In the genomic region with DNA sequence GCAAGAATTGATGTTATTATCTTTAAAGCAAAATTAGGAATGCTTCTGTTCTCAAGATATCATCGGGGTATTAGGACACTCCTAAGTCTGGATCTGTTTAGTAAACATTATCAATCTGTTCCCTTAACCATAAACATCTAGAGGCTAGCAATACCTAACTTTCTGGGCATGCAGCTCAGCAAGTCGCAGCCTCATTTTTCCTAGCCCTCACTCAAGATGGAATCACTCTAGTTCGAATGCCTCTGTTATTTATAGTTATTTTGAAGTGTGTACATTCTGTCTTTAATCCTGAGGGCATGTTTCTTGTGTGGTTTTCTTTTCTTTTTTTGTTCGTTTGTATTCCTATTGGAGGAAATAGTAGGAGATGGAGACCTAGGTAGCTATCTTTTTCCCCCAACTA, we compare ENCODE assay signal across 23 cellular contexts.
DNase-seq lines count a peak whose midpoint lies in the region; ATAC-seq, FAIRE-seq and TF ChIP-seq lines count a peak whose summit lies in the region.
"Had no signal": no experiment of that assay in that cellular context is flagged by ENCODE, and none has a peak within 500 bp of the region (broad histone marks: within the 10 kb centered on the region; RNA-seq: fewer than 3 reads in every experiment).

No MANE protein-coding gene starts in this region.

- H3K36me3 ChIP-seq in GM23248 (ENCODE audit: low read depth) (no peaks in the 10 kb centered on the region), gastroesophageal sphincter (no peaks in the 10 kb centered on the region), sigmoid colon (no peaks in the 10 kb centered on the region)
- H3K36me3 ChIP-seq: HAP-1, SJCRH30 had no signal

- no peak overlapping the region for H4K5ac ChIP-seq in H9 (ENCODE audit: insufficient read length, low read depth, low read length)

- in situ Hi-C loops in GM23248 (cut with MboI) = no loop called here

- H3K27me3 ChIP-seq in GM23248 (replicated peaks; ENCODE audit: insufficient read depth) (no peaks in the 10 kb centered on the region), H9 (ENCODE audit: insufficient read depth, low read length) (no peaks in the 10 kb centered on the region), gastroesophageal sphincter (no peaks in the 10 kb centered on the region), sigmoid colon (no peaks in the 10 kb centered on the region)
- H3K27me3 ChIP-seq: BLaER1 treated with 17β-estradiol and CSF1 and Interleukin-3, amounts not matched to agents 10 nM and 100 nM; SJCRH30 had no signal

- intact Hi-C loops in sigmoid colon (cut with DNase I) = loop anchor here (1.0 to 5.0 kb wide), 2 partner anchors 67 to 86 kb away; a partner anchor contains a TSS

- H3K27me3 Mint-ChIP-seq in H9 (ENCODE audit: low read depth) (no peaks in the 10 kb centered on the region), T-cell (no peaks in the 10 kb centered on the region)
- H3K27me3 Mint-ChIP-seq: CD4-positive, alpha-beta memory T cell had no signal

- H3K18ac ChIP-seq in H9 (ENCODE audit: insufficient read length, low read depth, low read length) = no peak overlapping the region

- H3K27ac Mint-ChIP-seq in H9 = no peak overlapping the region
- no peak overlapping the region for H3K27ac Mint-ChIP-seq in T-cell
- H3K27ac Mint-ChIP-seq: CD4-positive, alpha-beta memory T cell had no signal

- no peaks in the 10 kb centered on the region for H3K23me2 ChIP-seq in H9 (ENCODE audit: insufficient read length, low read depth, low read length, poor library complexity, severe bottlenecking)

- no peak overlapping the region for H2BK12ac ChIP-seq in H9 (ENCODE audit: insufficient read length, low read depth, low read length)

- no peak overlapping the region for H3K23ac ChIP-seq in H9 (ENCODE audit: insufficient read length, low read depth, low read length)

- H2BK15ac ChIP-seq in H9 (ENCODE audit: low read depth, low read length) = no peak overlapping the region

- H3K9me3 ChIP-seq in GM23248 (ENCODE audit: low read depth) = no peaks in the 10 kb centered on the region
- H3K9me3 ChIP-seq in H9 (ENCODE audit: control insufficient read depth, low read depth, low read length) = no peaks in the 10 kb centered on the region
- H3K9me3 ChIP-seq in gastroesophageal sphincter = no peaks in the 10 kb centered on the region
- no peaks in the 10 kb centered on the region for H3K9me3 ChIP-seq in sigmoid colon
- H3K9me3 ChIP-seq: HAP-1, SJCRH30 had no signal

- H3K4me2 ChIP-seq in GM23248 (ENCODE audit: unreplicated experiment) (no peak overlapping the region), H9 (ENCODE audit: insufficient read depth, insufficient read length, low read length) (no peak overlapping the region)
- H3K4me2 ChIP-seq: A549; BLaER1 treated with 17β-estradiol and CSF1 and Interleukin-3, amounts not matched to agents 10 nM and 100 nM had no signal

- H3K27ac ChIP-seq in GM23248 = no peak overlapping the region
- H3K27ac ChIP-seq in H9 (ENCODE audit: insufficient read length, low read depth, low read length) = no peak overlapping the region
- peak overlapping the region in 3 of 4 donors; percentile 18 to 53 (median 22) for H3K27ac ChIP-seq in gastroesophageal sphincter
- H3K27ac ChIP-seq in sigmoid colon = peak overlapping the region in 3 of 4 donors; percentile 5 to 49 (median 48)
- H3K27ac ChIP-seq: A549; BLaER1 treated with 17β-estradiol and CSF1 and Interleukin-3, amounts not matched to agents 10 nM and 100 nM; SJCRH30 had no signal

- DNase-seq in GM23248 = no peak
- DNase-seq in H9 = no peak
- no peak for DNase-seq in sigmoid colon
- DNase-seq in Kasumi-1 (lab: John Stamatoyannopoulos, UW) = no peak
- DNase-seq in GM12892 (ENCODE audit: insufficient read length) = no peak
- DNase-seq in T-cell = no peak
- DNase-seq: AML-193; CD4-positive, alpha-beta memory T cell; COR-L47; DMS53; KG1; MM.1S; NCI-H2029; NCI-H446; NCI-H524 treated with DMSO at 0.1 percent for 48 hours; NCI-H774; PC-3; SJCRH30 had no signal

- H4K91ac ChIP-seq in H9 (ENCODE audit: insufficient read length, low read depth, low read length) = no peak overlapping the region

- H3K36me3 Mint-ChIP-seq in H9 (ENCODE audit: insufficient read depth in 1 of 3, low read depth in 3 of 3) (peaks cover 4 to 9% (median 6%) of the 10 kb centered on the region in 3 experiments; a peak in 4 of 7 replicates), T-cell (peaks cover 19% of the 10 kb centered on the region)

- no peak for TF ChIP-seq POLR2A in gastroesophageal sphincter (IDR thresholded peaks at IDR 0.05)
- TF ChIP-seq POLR2A in sigmoid colon (IDR thresholded peaks at IDR 0.05) = no peak
- no peak for TF ChIP-seq POLR2A in GM12892 (IDR thresholded peaks at IDR 0.05; ENCODE audit: low read depth, low read length)

- peak overlapping the region; percentile 34; the same call in 1 of the 2 replicates for H2AFZ ChIP-seq in GM23248
- H2AFZ ChIP-seq in H9 (ENCODE audit: low read length) = no peak overlapping the region

- TF ChIP-seq EP300 in gastroesophageal sphincter (IDR thresholded peaks at IDR 0.05) (no peak), sigmoid colon (IDR thresholded peaks at IDR 0.05) (no peak)

- no peaks in the 10 kb centered on the region for H3K79me1 ChIP-seq in H9 (ENCODE audit: insufficient read depth, low read depth, low read length, poor library complexity, severe bottlenecking)

- peak overlapping the region; percentile 6 for H2BK20ac ChIP-seq in H9 (ENCODE audit: low read depth, low read length, poor library complexity, severe bottlenecking)

- H3K14ac ChIP-seq in H9 (ENCODE audit: insufficient read depth, low read length) = no peak overlapping the region

- no peak for ATAC-seq in gastroesophageal sphincter
- no peak for ATAC-seq in T-cell (replicated peaks in 1 of 4)
- ATAC-seq: A549, PC-3, SK-N-SH treated with all-trans-retinoic acid at 6 μM for 48 hours had no signal

- H4K8ac ChIP-seq in H9 (replicated peaks; ENCODE audit: insufficient read length, low read depth, low read length) = no peak overlapping the region

- H3K4me3 Mint-ChIP-seq in H9 (no peak overlapping the region), T-cell (no peak overlapping the region)
- H3K4me3 Mint-ChIP-seq: CD4-positive, alpha-beta memory T cell had no signal

- no peaks in the 10 kb centered on the region for H3K9me2 ChIP-seq in GM23248 (ENCODE audit: insufficient read depth)

- H3F3A ChIP-seq in GM23248 (ENCODE audit: insufficient read depth) = no peaks in the 10 kb centered on the region

- H3K4me1 ChIP-seq in GM23248 (ENCODE audit: insufficient read depth) = peaks cover 5% of the 10 kb centered on the region; the same call in 1 of the 2 replicates
- no peaks in the 10 kb centered on the region for H3K4me1 ChIP-seq in H9 (ENCODE audit: insufficient read depth, low read length)
- H3K4me1 ChIP-seq in gastroesophageal sphincter = peaks cover 0 to 54% (median 4%) of the 10 kb centered on the region in 3 donors
- H3K4me1 ChIP-seq in sigmoid colon = peaks cover 0 to 55% (median 34%) of the 10 kb centered on the region in 4 donors
- H3K4me1 ChIP-seq: BLaER1 treated with 17β-estradiol and CSF1 and Interleukin-3, amounts not matched to agents 10 nM and 100 nM; SJCRH30 had no signal

- H3K4me3 ChIP-seq in GM23248 (no peak overlapping the region), gastroesophageal sphincter (no peak overlapping the region), sigmoid colon (peak overlapping the region in 1 of 4 donors; percentile 6)
- H3K4me3 ChIP-seq: A549; BLaER1 treated with 17β-estradiol and CSF1 and Interleukin-3, amounts not matched to agents 10 nM and 100 nM; HAP-1; SJCRH30 had no signal

- H2BK120ac ChIP-seq in H9 (ENCODE audit: low read depth, low read length, poor library complexity, severe bottlenecking) = no peak overlapping the region

- CTCF ChIA-PET in T-cell (lab: Charles Lee) = no interaction called here

- no peak for FAIRE-seq in GM12892 (lab: Jason Lieb, UNC)
- FAIRE-seq: A549 had no signal

- no peak overlapping the region for H2BK5ac ChIP-seq in H9 (ENCODE audit: insufficient read length, low read length)

- no peak overlapping the region for H3T11ph ChIP-seq in H9 (ENCODE audit: low read length)

- H3K9me3 Mint-ChIP-seq in H9 (peaks cover 0 to 8% of the 10 kb centered on the region in 2 experiments; a peak in 2 of 5 replicates), T-cell (no peaks in the 10 kb centered on the region)

- H3K9ac ChIP-seq in GM23248 = no peak overlapping the region
- no peak overlapping the region for H3K9ac ChIP-seq in H9 (ENCODE audit: extremely low read depth, insufficient read length, low read length)
- H3K9ac ChIP-seq: BLaER1 treated with 17β-estradiol and CSF1 and Interleukin-3, amounts not matched to agents 10 nM and 100 nM had no signal

- no peak overlapping the region for H3K4ac ChIP-seq in H9 (ENCODE audit: low read depth, low read length)

- H3K56ac ChIP-seq in H9 (ENCODE audit: insufficient read length, low read depth, low read length) = no peak overlapping the region

- POLR2A ChIA-PET in T-cell (lab: Charles Lee) = no interaction called here

- H4K20me1 ChIP-seq in GM23248 (ENCODE audit: insufficient read depth) (no peaks in the 10 kb centered on the region), H9 (ENCODE audit: control insufficient read depth, insufficient read depth, insufficient read length) (no peaks in the 10 kb centered on the region)

- no peak for TF ChIP-seq CTCF in H9 (conservative IDR thresholded peaks at IDR 0.05)
- no peak for TF ChIP-seq CTCF in gastroesophageal sphincter (IDR thresholded peaks at IDR 0.05)
- no peak for TF ChIP-seq CTCF in sigmoid colon (IDR thresholded peaks at IDR 0.05)

- H2AK5ac ChIP-seq in H9 (ENCODE audit: insufficient read length, low read length) = no peak overlapping the region

- H3K79me2 ChIP-seq in GM23248 (ENCODE audit: insufficient read depth) (peaks cover 81% of the 10 kb centered on the region), H9 (ENCODE audit: insufficient read depth, low read length) (no peaks in the 10 kb centered on the region)

- 49 to 60% methylated on average over 4 of the region's 4 CpGs for WGBS in GM23248 (ENCODE audit: low coverage in 1 of 2, low lambda C conversion rate in 2 of 2, missing lambda C conversion rate in 2 of 2), 2 experiments
- no CpG with 5 or more reads among the region's 4 CpGs for WGBS in H9 (ENCODE audit: extremely low coverage, insufficient read length, low lambda C conversion rate)
- WGBS in gastroesophageal sphincter (ENCODE audit: low coverage in 1 of 2), 2 donors = 24 to 31% methylated on average over 4 of the region's 4 CpGs
- 70 to 79% methylated on average over 4 of the region's 4 CpGs for WGBS in sigmoid colon, 2 donors

- H3K4me1 Mint-ChIP-seq in H9 = peaks cover 14 to 15% of the 10 kb centered on the region in 2 experiments
- H3K4me1 Mint-ChIP-seq in T-cell = no peaks in the 10 kb centered on the region

Comparison
In these comparisons a context has a peak if more than half of its experiments do, and no peak if none do; other contexts are left out.
1. H3K27ac ChIP-seq: peak in gastroesophageal sphincter (3 of 4) and sigmoid colon (3 of 4); none in GM23248 (single experiment) and H9 (single experiment).